Comparison of ENCODE assay signal across 11 cellular contexts in genomic region chr2:186903183-186903582, GRCh38. TPM values are rescaled to one million over a fixed set of nuclear protein-coding genes. Genes with fewer than 3 reads are reported as not detected.
DNase-seq lines count a peak whose midpoint lies in the region; ATAC-seq, FAIRE-seq and TF ChIP-seq lines count a peak whose summit lies in the region.
"Had no signal": no experiment of that assay in that cellular context is flagged by ENCODE, and none has a peak within 500 bp of the region (broad histone marks: within the 10 kb centered on the region; RNA-seq: fewer than 3 reads in every experiment).

No MANE protein-coding gene starts in this region.

- H3K79me2 ChIP-seq in KMS-11 (ENCODE audit: insufficient read depth, low read depth) (no peaks in the 10 kb centered on the region), GM12878 (ENCODE audit: control insufficient read depth, insufficient read depth, low read length) (no peaks in the 10 kb centered on the region)

- no peaks in the 10 kb centered on the region for H3K9me3 Mint-ChIP-seq in Calu3 (ENCODE audit: low read depth, unreplicated experiment)
- peaks cover 0 to 15% (median 3%) of the 10 kb centered on the region in 9 donors for H3K9me3 Mint-ChIP-seq in naive thymus-derived CD8-positive, alpha-beta T cell

- no peak for TF ChIP-seq EP300 in GM12878 (IDR thresholded peaks at IDR 0.05; ENCODE audit: borderline replicate concordance in 1 of 2, control insufficient read depth in 1 of 2, low read depth in 2 of 2, low read length in 2 of 2)

- intact Hi-C loops in Calu3 (cut with micrococcal nuclease; ENCODE audit: unreplicated experiment), result loop anchor here (1.0 to 10.0 kb wide), 3 partner anchors 234 to 550 kb away; no protein-coding TSS in a partner anchor
- intact Hi-C loops in GM12878 (cut with micrococcal nuclease; ENCODE audit: unreplicated experiment), result loop anchor here (2.0 to 5.0 kb wide), 2 partner anchors 41 to 550 kb away; no protein-coding TSS in a partner anchor
- intact Hi-C loops in lower lobe of right lung (cut with DNase I), result no loop called here

- DNase-seq in Calu3 (no peak), GM12878 (ENCODE audit: low read depth, low spot score) (no peak), lower lobe of right lung (no peak), caudate nucleus (lab: John Stamatoyannopoulos, UW) (no peak), foreskin melanocyte (no peak)
- no peak for DNase-seq in naive thymus-derived CD8-positive, alpha-beta T cell
- DNase-seq: cortex of kidney, transverse colon had no signal

- ATAC-seq in GM12878 (no peak), lower lobe of right lung (no peak), GM19455 (IDR thresholded peaks at IDR 0.05; ENCODE audit: unreplicated experiment) (no peak)
- ATAC-seq in naive thymus-derived CD8-positive, alpha-beta T cell, result no peak

- no peaks in the 10 kb centered on the region for H3K36me3 ChIP-seq in KMS-11 (ENCODE audit: insufficient read depth)
- H3K36me3 ChIP-seq in GM12878 (ENCODE audit: control insufficient read depth in 2 of 2, insufficient read depth in 2 of 2, low read length in 1 of 2), result no peaks in the 10 kb centered on the region
- H3K36me3 ChIP-seq in lower lobe of right lung, result no peaks in the 10 kb centered on the region
- H3K36me3 ChIP-seq: transverse colon had no signal

- no peaks in the 10 kb centered on the region for H3K27me3 Mint-ChIP-seq in Calu3 (ENCODE audit: unreplicated experiment)
- peaks cover 0 to 9% (median 2%) of the 10 kb centered on the region in 5 donors for H3K27me3 Mint-ChIP-seq in naive thymus-derived CD8-positive, alpha-beta T cell

- 9% methylated on average over 2 of the region's 2 CpGs for WGBS in GM12878 (ENCODE audit: insufficient coverage, insufficient replicate concordance, low lambda C conversion rate, missing lambda C conversion rate)

- no peak overlapping the region for H3K9ac ChIP-seq in KMS-11
- H3K9ac ChIP-seq in GM12878 (ENCODE audit: control insufficient read depth, insufficient read depth, low read length), result no peak overlapping the region

- in situ Hi-C loops in GM12878 (cut with MboI), result no loop called here

- no peak overlapping the region for H3K4me3 Mint-ChIP-seq in Calu3 (ENCODE audit: low read depth, unreplicated experiment)
- H3K4me3 Mint-ChIP-seq in naive thymus-derived CD8-positive, alpha-beta T cell, result no peak overlapping the region

- H4K20me1 ChIP-seq in KMS-11 (ENCODE audit: insufficient read depth), result no peaks in the 10 kb centered on the region
- H4K20me1 ChIP-seq in GM12878 (ENCODE audit: control insufficient read depth, insufficient read depth), result no peaks in the 10 kb centered on the region

- POLR2A ChIA-PET in GM12878 (lab: Charles Lee), result no interaction called here
- POLR2A ChIA-PET in naive thymus-derived CD8-positive, alpha-beta T cell (lab: Charles Lee), result no interaction called here

- H3K4me1 Mint-ChIP-seq in Calu3 (ENCODE audit: low read depth, unreplicated experiment), result peaks cover 9% of the 10 kb centered on the region
- H3K4me1 Mint-ChIP-seq in naive thymus-derived CD8-positive, alpha-beta T cell, result no peaks in the 10 kb centered on the region

- H3K4me1 ChIP-seq in KMS-11 (ENCODE audit: low read depth, poor library complexity, severe bottlenecking) (peaks cover 13% of the 10 kb centered on the region), GM12878 (ENCODE audit: control insufficient read depth, insufficient read depth, low read length) (no peaks in the 10 kb centered on the region), lower lobe of right lung (no peaks in the 10 kb centered on the region)
- H3K4me1 ChIP-seq: transverse colon had no signal

- H2AFZ ChIP-seq in KMS-11 (ENCODE audit: low read depth) (no peak overlapping the region), GM12878 (ENCODE audit: control insufficient read depth, low read depth, low read length) (no peak overlapping the region)

- H3K9me3 ChIP-seq in GM12878 (replicated peaks; ENCODE audit: control insufficient read depth, insufficient read depth, low read length) (no peaks in the 10 kb centered on the region), lower lobe of right lung (no peaks in the 10 kb centered on the region)
- H3K9me3 ChIP-seq: transverse colon had no signal

- H3K4me3 ChIP-seq in KMS-11 (IDR thresholded peaks at IDR 0.05; ENCODE audit: insufficient read depth, low read depth, low read length) (no peak overlapping the region), GM12878 (no peak overlapping the region), lower lobe of right lung (no peak overlapping the region)
- H3K4me3 ChIP-seq: lung, transverse colon had no signal

- no peak for TF ChIP-seq POLR2A in GM12878 (IDR thresholded peaks at IDR 0.05; ENCODE audit: low read depth, low read length)

- SMC1A ChIA-PET in GM12878 (lab: Charles Lee; ENCODE audit: uncharacterized antibody, unreplicated experiment), result interaction anchor here (0.7 to 3.7 kb wide), 27 partner anchors 9 to 622 kb away, joined by 3 to 25 read pairs (median 4); partner anchors contain the start of gene CALCRL

- CTCF ChIA-PET in Calu3 (lab: Charles Lee) (interaction anchor here (1.0 to 1.2 kb wide), 2 partner anchors 40 to 545 kb away, joined by 4 to 5 read pairs; partner anchors contain the start of gene CALCRL), GM12878 (lab: Yijun Ruan, JAX) (interaction anchor here (0.5 to 3.7 kb wide), 20 partner anchors 9 to 1426 kb away, joined by 3 to 20 read pairs (median 5); partner anchors contain the start of gene CALCRL)

- H3K27ac ChIP-seq in KMS-11 (no peak overlapping the region), GM12878 (ENCODE audit: control insufficient read depth, insufficient read depth) (no peak overlapping the region), lower lobe of right lung (no peak overlapping the region), caudate nucleus (ENCODE audit: low read depth, low read length) (no peak overlapping the region)
- H3K27ac ChIP-seq: transverse colon had no signal

- RAD21 ChIA-PET in GM12878 (lab: Charles Lee; ENCODE audit: unreplicated experiment), result interaction anchor here (0.7 to 4.0 kb wide), 17 partner anchors 9 to 554 kb away, joined by 3 to 28 read pairs (median 6); partner anchors contain the start of gene CALCRL

- H3K27ac Mint-ChIP-seq in Calu3 (ENCODE audit: unreplicated experiment), result no peak overlapping the region
- no peak overlapping the region for H3K27ac Mint-ChIP-seq in naive thymus-derived CD8-positive, alpha-beta T cell

- H3K27me3 ChIP-seq in KMS-11 (ENCODE audit: insufficient read depth, low read depth), result no peaks in the 10 kb centered on the region
- H3K27me3 ChIP-seq in GM12878 (replicated peaks in 1 of 2; ENCODE audit: control insufficient read depth in 2 of 2, insufficient read depth in 2 of 2, low read length in 1 of 2), result no peaks in the 10 kb centered on the region
- H3K27me3 ChIP-seq in lower lobe of right lung (ENCODE audit: low read depth), result no peaks in the 10 kb centered on the region
- H3K27me3 ChIP-seq: transverse colon had no signal

- TF ChIP-seq RAD21 in GM12878 (IDR thresholded peaks at IDR 0.05; ENCODE audit: insufficient read depth, low read depth, low read length), result peak; percentile 45

- no TSS peak for BruUV-seq in Calu3 (replicated peaks; lab: Mats Ljungman, UMichigan)
- no TSS peak for BruUV-seq in GM12878 (replicated peaks; lab: Mats Ljungman, UMichigan)

- H3K36me3 Mint-ChIP-seq in Calu3 (ENCODE audit: insufficient read depth, unreplicated experiment), result no peaks in the 10 kb centered on the region
- H3K36me3 Mint-ChIP-seq in naive thymus-derived CD8-positive, alpha-beta T cell, result no peaks in the 10 kb centered on the region

- no peak for FAIRE-seq in GM12878 (lab: Jason Lieb, UNC)

- TF ChIP-seq CTCF in Calu3 (IDR thresholded peaks at IDR 0.05; ENCODE audit: unreplicated experiment), result peak; percentile 48
- TF ChIP-seq CTCF in KMS-11 (conservative IDR thresholded peaks at IDR 0.05; ENCODE audit: low read depth, low read length), result peak; percentile 89
- peak in 2 of 3 experiments; percentile 8 to 34; a peak in 2 of 6 replicates for TF ChIP-seq CTCF in GM12878 (IDR thresholded peaks at IDR 0.05 in 2 of 3, conservative IDR thresholded peaks at IDR 0.05 in 1 of 3; ENCODE audit: control insufficient read depth in 2 of 3, extremely low read depth in 1 of 3, insufficient read depth in 1 of 3, low read depth in 3 of 3, low read length in 3 of 3)
- TF ChIP-seq CTCF in lower lobe of right lung (IDR thresholded peaks at IDR 0.05), result peak; percentile 36

- H3K4me2 ChIP-seq in KMS-11 (no peak overlapping the region), GM12878 (ENCODE audit: control insufficient read depth, insufficient read depth) (no peak overlapping the region)

TF ChIP-seq in GM12878, 131 proteins besides CTCF, POLR2A, EP300 and RAD21 (continues in another document):
- no peak for TF ChIP-seq IKZF1 (conservative IDR thresholded peaks at IDR 0.05)
- TF ChIP-seq MTA3 (IDR thresholded peaks at IDR 0.05; ENCODE audit: borderline replicate concordance, low read length), result no peak
- no peak for TF ChIP-seq CHD1 (IDR thresholded peaks at IDR 0.05; ENCODE audit: low read depth, low read length)
- no peak for TF ChIP-seq EZH2 (IDR thresholded peaks at IDR 0.05; ENCODE audit: borderline replicate concordance, control insufficient read depth, low read depth, low read length)
- TF ChIP-seq SMAD5 (IDR thresholded peaks at IDR 0.05; ENCODE audit: low read depth), result no peak
- TF ChIP-seq BRCA1 (IDR thresholded peaks at IDR 0.05; ENCODE audit: low read depth, low read length), result no peak
- TF ChIP-seq ZNF217 (IDR thresholded peaks at IDR 0.05), result no peak

RNA-seq across cellular contexts. Expression of gene ZSWIM2, which starts 54.2 kb away (rescaled TPM):
- total RNA-seq in Calu3 (2022), result not detected in 2 replicates
- not detected in 2 replicates for total RNA-seq in GM12878 (2013; cell fraction: nucleolus; rRNA removed)
- total RNA-seq in GM12878 (2014; rRNA removed), result not detected in 2 replicates
- total RNA-seq in GM12878 (2014; rRNA removed; fragmentation: Illumina TruSeq; extraction: Trizol), result not detected in 2 replicates
- total RNA-seq in GM12878 (2021), result not detected in 2 replicates
- polyA plus RNA-seq in GM12878 (2011; ENCODE audit: low read depth), result not detected
- polyA plus RNA-seq in GM12878 (2011; rRNA removed), result not detected in 2 replicates
- polyA plus RNA-seq in GM12878 (2011; cell fraction: cytosol; rRNA removed), result not detected in 2 replicates
- not detected in 2 replicates for polyA plus RNA-seq in GM12878 (2011; cell fraction: nucleus; rRNA removed)
- polyA plus RNA-seq in GM12878 (2012), result not detected in 2 replicates
- not detected in 2 replicates for polyA plus RNA-seq in GM12878 (2014; fragmentation: Illumina TruSeq; extraction: Trizol)
- not detected for polyA plus RNA-seq in GM12878 (2014; fragmentation: Nextera tagmentation; extraction: Ambion mirVana)
- not detected in 2 replicates for polyA plus RNA-seq in GM12878 (2014; rRNA removed)
- not detected for polyA plus RNA-seq in GM12878 (2016; fragmentation: Nextera tagmentation; extraction: Ambion mirVana)
- polyA minus RNA-seq in GM12878 (2011; rRNA and poly(A)+ RNA removed), result not detected in 2 replicates
- polyA minus RNA-seq in GM12878 (2011; cell fraction: cytosol; rRNA and poly(A)+ RNA removed), result not detected in 2 replicates
- polyA minus RNA-seq in GM12878 (2011; cell fraction: nucleus; rRNA and poly(A)+ RNA removed), result not detected in 2 replicates
- total RNA-seq in lower lobe of right lung, result not detected
- not detected for total RNA-seq in naive thymus-derived CD8-positive, alpha-beta T cell
- not detected for polyA plus RNA-seq in naive thymus-derived CD8-positive, alpha-beta T cell
- total RNA-seq: lung, transverse colon had no signal
- polyA plus RNA-seq: lung had no signal

Comparison
In these comparisons a context has a peak if more than half of its experiments do, and no peak if none do; other contexts are left out.
1. CTCF ChIP-seq: peak in every context shown above with its lines; median percentile 89 in KMS-11; 48 in Calu3; 36 in lower lobe of right lung; 21 in GM12878.